ENCODE assay signal across 23 cellular contexts in the genomic region with DNA sequence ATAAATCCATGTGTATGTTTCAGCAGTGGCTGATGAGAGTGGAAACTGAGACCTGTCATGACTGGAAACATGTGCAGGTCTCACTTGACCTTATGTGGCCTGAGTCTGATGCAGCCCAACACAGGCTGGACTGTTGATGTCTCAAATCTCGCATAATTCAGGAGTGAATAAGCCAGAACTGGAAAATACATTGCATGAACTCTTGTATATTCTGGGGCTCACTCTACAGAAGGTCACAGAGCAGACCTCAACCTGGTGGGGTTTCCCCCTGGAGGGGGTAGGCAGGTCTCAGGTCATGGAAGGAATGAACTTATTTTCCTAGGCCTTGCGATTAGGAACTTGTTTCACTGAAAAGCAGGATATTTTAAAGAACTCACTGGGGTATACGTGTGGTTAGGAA.
"Had no signal": no experiment of that assay in that cellular context is flagged by ENCODE, and none has a peak within 500 bp of the region (broad histone marks: within the 10 kb centered on the region; RNA-seq: fewer than 3 reads in every experiment).

No MANE protein-coding gene starts in this region.

- H3K4me1 ChIP-seq: left ventricle myocardium inferior, right atrium auricular region, right lobe of liver, testis, thyroid gland, upper lobe of right lung had no signal

- H3K4me2 ChIP-seq: hepatocyte, smooth muscle cell had no signal

- H3K9me3 ChIP-seq: left ventricle myocardium inferior, mucosa of descending colon, ovary, right atrium auricular region, right lobe of liver, stomach, testis, thyroid gland, upper lobe of right lung had no signal

- DNase-seq: islet precursor cell; left ventricle myocardium inferior; midbrain; mucosa of descending colon; naive thymus-derived CD4-positive, alpha-beta T cell; ovary; right lobe of liver; stimulated activated CD4-positive, alpha-beta T cell treated with anti-CD3 and anti-CD28 coated beads, Interleukin-1b, Interleukin-23, amount 100 ng/mL, for 48 hours; stimulated activated CD4-positive, alpha-beta T cell treated with anti-CD3 and anti-CD28 coated beads, Interleukin-2, amount 100 ng/mL, for 48 hours; stimulated activated CD4-positive, alpha-beta T cell treated with anti-CD3 and anti-CD28 coated beads, Interleukin-4, amount 100 ng/mL, for 4 hours; stimulated activated CD8-positive, alpha-beta memory T cell treated with anti-CD3 and anti-CD28 coated beads, Interleukin-4, amount 100 ng/mL, for 48 hours; stimulated activated naive B cell treated with anti-CD40 and anti-IgM and Interleukin-4, amounts not matched to agents 10 μg/mL and 1 μg/mL and 100 μg/mL, for 72 hours; stomach; testis; thyroid gland; trophoblast cell; upper lobe of right lung had no signal

- H3K36me3 ChIP-seq: left ventricle myocardium inferior, ovary, right atrium auricular region, right lobe of liver, stomach, thyroid gland, upper lobe of right lung had no signal

- H3K9me3 Mint-ChIP-seq: naive thymus-derived CD4-positive, alpha-beta T cell; natural killer cell treated with Interleukin-12 subunit alpha and Interleukin-12 subunit beta and Interleukin-15 and Interleukin-18, amount 100 ng/mL, for 72 hours; stimulated activated naive B cell treated with anti-CD40 and anti-IgM and Interleukin-4, amounts not matched to agents 10 μg/mL and 1 μg/mL and 100 μg/mL, for 72 hours had no signal

- H3K79me2 ChIP-seq: hepatocyte had no signal

- H3K27ac Mint-ChIP-seq: naive thymus-derived CD4-positive, alpha-beta T cell; natural killer cell treated with Interleukin-12 subunit alpha and Interleukin-12 subunit beta and Interleukin-15 and Interleukin-18, amount 100 ng/mL, for 72 hours; progenitor cell of endocrine pancreas; stimulated activated naive B cell treated with anti-CD40 and anti-IgM and Interleukin-4, amounts not matched to agents 10 μg/mL and 1 μg/mL and 100 μg/mL, for 72 hours had no signal

- H3K27ac ChIP-seq: hepatocyte, left ventricle myocardium inferior, ovary, right atrium auricular region, right lobe of liver, stomach, testis, thyroid gland, upper lobe of right lung had no signal

- H3K27me3 ChIP-seq: hepatocyte, ovary, right atrium auricular region, right lobe of liver, stomach, testis, thyroid gland had no signal

- H3K27me3 Mint-ChIP-seq: progenitor cell of endocrine pancreas; stimulated activated naive B cell treated with anti-CD40 and anti-IgM and Interleukin-4, amounts not matched to agents 10 μg/mL and 1 μg/mL and 100 μg/mL, for 72 hours had no signal

- H2AFZ ChIP-seq: hepatocyte had no signal

- ATAC-seq: mucosa of descending colon; naive thymus-derived CD4-positive, alpha-beta T cell; natural killer cell treated with Interleukin-12 subunit alpha and Interleukin-12 subunit beta and Interleukin-15 and Interleukin-18, amount 100 ng/mL, for 72 hours; right lobe of liver; stimulated activated naive B cell treated with anti-CD40 and anti-IgM and Interleukin-4, amounts not matched to agents 10 μg/mL and 1 μg/mL and 100 μg/mL, for 72 hours; upper lobe of right lung had no signal

- H3K4me3 ChIP-seq: hepatocyte, left ventricle myocardium inferior, lung, mucosa of descending colon, ovary, right atrium auricular region, right lobe of liver, smooth muscle cell, stomach, testis, thyroid gland, upper lobe of right lung had no signal

- H3K4me3 Mint-ChIP-seq: naive thymus-derived CD4-positive, alpha-beta T cell; natural killer cell treated with Interleukin-12 subunit alpha and Interleukin-12 subunit beta and Interleukin-15 and Interleukin-18, amount 100 ng/mL, for 72 hours; stimulated activated naive B cell treated with anti-CD40 and anti-IgM and Interleukin-4, amounts not matched to agents 10 μg/mL and 1 μg/mL and 100 μg/mL, for 72 hours had no signal

- H3K36me3 Mint-ChIP-seq: natural killer cell treated with Interleukin-12 subunit alpha and Interleukin-12 subunit beta and Interleukin-15 and Interleukin-18, amount 100 ng/mL, for 72 hours; stimulated activated naive B cell treated with anti-CD40 and anti-IgM and Interleukin-4, amounts not matched to agents 10 μg/mL and 1 μg/mL and 100 μg/mL, for 72 hours had no signal
